ENCODE assay signal across 8 cellular contexts in the genomic region with DNA sequence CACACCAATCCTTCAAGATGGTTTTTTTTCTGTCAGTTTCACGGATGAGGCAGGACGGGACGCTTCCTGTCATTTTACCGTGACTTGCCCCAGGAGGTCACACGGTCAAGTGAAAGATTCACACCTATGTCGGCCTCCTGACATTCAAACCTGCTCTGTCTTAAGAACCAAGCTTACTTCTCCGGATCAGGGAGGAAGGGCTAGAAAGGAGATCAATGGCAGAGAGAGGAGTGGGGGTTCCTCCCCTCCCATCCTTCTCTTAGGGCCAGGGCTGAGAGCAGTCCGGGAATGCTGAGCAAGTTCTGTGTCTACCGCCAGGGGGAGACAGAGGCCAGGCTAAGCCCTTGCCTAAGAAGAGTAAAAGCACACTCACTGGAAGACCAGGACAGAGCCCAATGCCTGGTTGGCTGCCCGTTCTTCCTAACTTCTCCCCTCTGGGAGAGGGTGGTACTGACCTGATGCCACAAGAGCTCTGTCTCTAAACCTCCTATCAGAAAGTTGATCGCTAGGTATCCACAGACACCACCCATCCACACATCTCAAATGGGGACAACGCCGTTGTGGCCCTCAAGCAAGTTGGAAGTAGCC. TPM values are rescaled to one million over a fixed set of nuclear protein-coding genes. Genes with fewer than 3 reads are reported as not detected.
A peak's percentile ranks its signal among the peaks of the same experiment; 100 is the strongest.
DNase-seq lines count a peak whose midpoint lies in the region; ATAC-seq, FAIRE-seq and TF ChIP-seq lines count a peak whose summit lies in the region.

No MANE protein-coding gene starts in this region.

- H3K9me3 ChIP-seq in HEK293 (ENCODE audit: control insufficient read depth, insufficient read depth, low read depth, low read length) (no peaks in the 10 kb centered on the region), GM12878 (replicated peaks; ENCODE audit: control insufficient read depth, insufficient read depth, low read length) (no peaks in the 10 kb centered on the region)

- ATAC-seq in GM12878 (peak; percentile 69), GM21360 (IDR thresholded peaks at IDR 0.05; ENCODE audit: unreplicated experiment) (no peak)

- WGBS in GM12878 (ENCODE audit: insufficient coverage, insufficient replicate concordance, low lambda C conversion rate, missing lambda C conversion rate) = 20% methylated on average over 13 of the region's 13 CpGs

- H4K20me1 ChIP-seq in GM12878 (ENCODE audit: control insufficient read depth, insufficient read depth) = 0 out of 2 replicates have a peak, but pooled peaks cover 3% of the 10 kb centered on the region

- H3K27me3 ChIP-seq in GM12878 (replicated peaks in 1 of 2; ENCODE audit: control insufficient read depth in 2 of 2, insufficient read depth in 2 of 2, low read length in 1 of 2) = peaks cover 0 to 3% of the 10 kb centered on the region in 2 experiments; a peak in 1 of 4 replicates

- SMC1A ChIA-PET in GM12878 (lab: Charles Lee; ENCODE audit: uncharacterized antibody, unreplicated experiment) = interaction anchor here (0.6 to 8.7 kb wide), 19 partner anchors 12 to 418 kb away, joined by 3 to 178 read pairs (median 6); partner anchors contain the start of genes LRIG2, MOV10 and ST7L

- in situ Hi-C loops in GM12878 (cut with MboI) = loop anchor here (5.0 kb wide), 2 partner anchors 91 to 326 kb away; no protein-coding TSS in a partner anchor

- RAD21 ChIA-PET in GM12878 (lab: Charles Lee; ENCODE audit: unreplicated experiment) = interaction anchor here (0.7 to 8.6 kb wide), 23 partner anchors 12 to 423 kb away, joined by 3 to 192 read pairs (median 7); partner anchors contain the start of genes CAPZA1, CTTNBP2NL, LRIG2 and MOV10

- TF ChIP-seq POLR2A in GM12878 (IDR thresholded peaks at IDR 0.05; ENCODE audit: low read depth, low read length) = no peak

- FAIRE-seq in GM12878 (lab: Jason Lieb, UNC) = peak; percentile 49

- H3K4me1 ChIP-seq in HEK293 (ENCODE audit: control insufficient read depth, insufficient read depth, low read length) (no peaks in the 10 kb centered on the region), GM12878 (ENCODE audit: control insufficient read depth, insufficient read depth, low read length) (peaks cover 22% of the 10 kb centered on the region)

- TF ChIP-seq CTCF in HEK293 (tag by site-specific recombination; IDR thresholded peaks at IDR 0.05) (peak; percentile 94), GM12878 (IDR thresholded peaks at IDR 0.05 in 2 of 3, conservative IDR thresholded peaks at IDR 0.05 in 1 of 3; ENCODE audit: control insufficient read depth in 2 of 3, extremely low read depth in 1 of 3, insufficient read depth in 1 of 3, low read depth in 3 of 3, low read length in 3 of 3) (peak; percentile 93 to 99 (median 97); a peak in 5 of 6 replicates), retinal pigment epithelial cell (conservative IDR thresholded peaks at IDR 0.05; ENCODE audit: low read depth, low read length) (peak; percentile 95)

- peak overlapping the region; percentile 68 for H2AFZ ChIP-seq in GM12878 (ENCODE audit: control insufficient read depth, low read depth, low read length)

- intact Hi-C loops in GM12878 (cut with micrococcal nuclease; ENCODE audit: unreplicated experiment) = loop anchor here (1.0 to 10.0 kb wide), 8 partner anchors 88 to 961 kb away; partner anchors contain the start of genes LRIG2, MAGI3 and SLC16A1

- peak overlapping the region; percentile 57 for H3K4me3 ChIP-seq in HEK293 (ENCODE audit: low read depth, low read length)
- H3K4me3 ChIP-seq in GM12878 = peak overlapping the region; percentile 67
- peak overlapping the region; percentile 66 for H3K4me3 ChIP-seq in retinal pigment epithelial cell (ENCODE audit: low read length)

- TF ChIP-seq RAD21 in GM12878 (IDR thresholded peaks at IDR 0.05; ENCODE audit: insufficient read depth, low read depth, low read length) = peak; percentile 98

- H3K36me3 ChIP-seq in HEK293 (ENCODE audit: control insufficient read depth in 2 of 2, insufficient read depth in 1 of 2, low read length in 2 of 2) (no peaks in the 10 kb centered on the region), GM12878 (ENCODE audit: control insufficient read depth in 2 of 2, insufficient read depth in 2 of 2, low read length in 1 of 2) (no peaks in the 10 kb centered on the region)

- DNase-seq in DMS53 (lab: John Stamatoyannopoulos, UW) (peak; percentile 92), NCI-H1930 (lab: John Stamatoyannopoulos, UW) (peak; percentile 61 to 80), T1000 (lab: John Stamatoyannopoulos, UW) (peak; percentile 83), GM12878 (ENCODE audit: low read depth, low spot score) (no peak), iPS DF 19.7 (ENCODE audit: low read depth, low spot score) (peak; percentile 78), retinal pigment epithelial cell (ENCODE audit: low read depth) (peak; percentile 64)

- POLR2A ChIA-PET in HEK293 (lab: Yijun Ruan, JAX) = interaction anchor here (1.3 to 2.0 kb wide), 4 partner anchors 11 to 326 kb away, joined by 4 to 17 read pairs (median 8); partner anchors contain the start of gene MOV10
- POLR2A ChIA-PET in GM12878 (lab: Charles Lee) = interaction anchor here (1.2 to 1.6 kb wide), 3 partner anchors 322 to 357 kb away, joined by 4 to 6 read pairs (median 5); partner anchors contain the start of gene LRIG2

- TF ChIP-seq EP300 in GM12878 (IDR thresholded peaks at IDR 0.05; ENCODE audit: borderline replicate concordance in 1 of 2, control insufficient read depth in 1 of 2, low read depth in 2 of 2, low read length in 2 of 2) = no peak

- H3K27ac ChIP-seq in HEK293 (ENCODE audit: extremely low read depth, low read depth, low read length) (no peak overlapping the region), GM12878 (ENCODE audit: control insufficient read depth, insufficient read depth) (no peak overlapping the region)

- CTCF ChIA-PET in HEK293 (lab: Yijun Ruan, JAX) = interaction anchor here (0.5 to 9.1 kb wide), 74 partner anchors 8 to 1054 kb away, joined by 3 to 417 read pairs (median 4); partner anchors contain the start of genes CTTNBP2NL, LRIG2 and SLC16A1
- CTCF ChIA-PET in GM12878 (lab: Yijun Ruan, JAX) = interaction anchor here (0.6 to 10.8 kb wide), 49 partner anchors 8 to 1567 kb away, joined by 3 to 428 read pairs (median 5); partner anchors contain the start of genes LRIG2, MOV10 and SLC16A1

- H3K4me2 ChIP-seq in GM12878 (ENCODE audit: control insufficient read depth, insufficient read depth) = peak overlapping the region; percentile 92

- peak overlapping the region; percentile 19; the same call in 1 of the 2 replicates for H3K9ac ChIP-seq in GM12878 (ENCODE audit: control insufficient read depth, insufficient read depth, low read length)

- BruUV-seq in GM12878 (replicated peaks; lab: Mats Ljungman, UMichigan) = no TSS peak

- H3K79me2 ChIP-seq in GM12878 (ENCODE audit: control insufficient read depth, insufficient read depth, low read length) = no peaks in the 10 kb centered on the region

RNA-seq across cellular contexts. Expression of gene PPM1J, which starts 1.1 kb away (rescaled TPM):
- total RNA-seq in GM12878 (2013; cell fraction: nucleolus; rRNA removed) = 0.56 and 0.69 TPM in 2 replicates
- total RNA-seq in GM12878 (2014; rRNA removed) (0.76 and 1.4 TPM in 2 replicates), GM12878 (2014; rRNA removed; fragmentation: Illumina TruSeq; extraction: Trizol) (0.32 and 0.45 TPM in 2 replicates), GM12878 (2021) (0.59 and 1.5 TPM in 2 replicates)
- 0.47 TPM for polyA plus RNA-seq in GM12878 (2011; ENCODE audit: low read depth)
- polyA plus RNA-seq in GM12878 (2011; rRNA removed) (0.88 and 1.6 TPM in 2 replicates), GM12878 (2014; fragmentation: Illumina TruSeq; extraction: Trizol) (0.19 and 0.71 TPM in 2 replicates), GM12878 (2014; fragmentation: Nextera tagmentation; extraction: Ambion mirVana) (under 1 TPM in 1 of 2 experiments, not detected in 1; 0.07 TPM), GM12878 (2014; rRNA removed) (1.3 and 1.8 TPM in 2 replicates), GM12878 (2016; fragmentation: Nextera tagmentation; extraction: Ambion mirVana) (under 1 TPM; 0.25 to 0.34 TPM)
- polyA plus RNA-seq in GM12878 (2011; cell fraction: cytosol; rRNA removed) = 2.2 and 2.3 TPM in 2 replicates
- 5.5 and 7.0 TPM in 2 replicates for polyA plus RNA-seq in GM12878 (2011; cell fraction: nucleus; rRNA removed)
- polyA plus RNA-seq in GM12878 (2012) = 0.72 and 0.80 TPM in 2 replicates
- 1.1 and 1.2 TPM in 2 replicates for polyA minus RNA-seq in GM12878 (2011; rRNA and poly(A)+ RNA removed)
- 0.94 TPM in 1 of 2 replicates, not detected in the other for polyA minus RNA-seq in GM12878 (2011; cell fraction: cytosol; rRNA and poly(A)+ RNA removed)
- polyA minus RNA-seq in GM12878 (2011; cell fraction: nucleus; rRNA and poly(A)+ RNA removed) = 0.85 and 1.1 TPM in 2 replicates

RNA-seq across cellular contexts. Expression of gene RHOC, which starts 9.3 kb away (rescaled TPM):
- 33.4 and 48.0 TPM in 2 replicates for total RNA-seq in GM12878 (2013; cell fraction: nucleolus; rRNA removed)
- total RNA-seq in GM12878 (2014; rRNA removed) = 178 and 187 TPM in 2 replicates
- total RNA-seq in GM12878 (2014; rRNA removed; fragmentation: Illumina TruSeq; extraction: Trizol) = 183 TPM in 2 replicates
- 138 and 142 TPM in 2 replicates for total RNA-seq in GM12878 (2021)
- polyA plus RNA-seq in GM12878 (2011; ENCODE audit: low read depth) = 130 TPM
- polyA plus RNA-seq in GM12878 (2011; rRNA removed) = 258 and 371 TPM in 2 replicates
- 673 and 682 TPM in 2 replicates for polyA plus RNA-seq in GM12878 (2011; cell fraction: cytosol; rRNA removed)
- 302 and 356 TPM in 2 replicates for polyA plus RNA-seq in GM12878 (2011; cell fraction: nucleus; rRNA removed)
- 211 and 224 TPM in 2 replicates for polyA plus RNA-seq in GM12878 (2012)
- polyA plus RNA-seq in GM12878 (2014; fragmentation: Illumina TruSeq; extraction: Trizol) = 316 and 336 TPM in 2 replicates
- polyA plus RNA-seq in GM12878 (2014; fragmentation: Nextera tagmentation; extraction: Ambion mirVana) = 10 to 100 TPM; 20.6 to 37.9 TPM
- 232 and 264 TPM in 2 replicates for polyA plus RNA-seq in GM12878 (2014; rRNA removed)
- 100 to 1,000 TPM; 118 to 130 TPM for polyA plus RNA-seq in GM12878 (2016; fragmentation: Nextera tagmentation; extraction: Ambion mirVana)
- polyA minus RNA-seq in GM12878 (2011; rRNA and poly(A)+ RNA removed) = 302 and 335 TPM in 2 replicates
- polyA minus RNA-seq in GM12878 (2011; cell fraction: cytosol; rRNA and poly(A)+ RNA removed) = 68.6 and 69.9 TPM in 2 replicates
- 44.2 and 56.9 TPM in 2 replicates for polyA minus RNA-seq in GM12878 (2011; cell fraction: nucleus; rRNA and poly(A)+ RNA removed)

RNA-seq across cellular contexts. Expression of gene MOV10, which starts 41.8 kb away (rescaled TPM):
- total RNA-seq in GM12878 (2013; cell fraction: nucleolus; rRNA removed) = 74.7 and 85.4 TPM in 2 replicates
- total RNA-seq in GM12878 (2014; rRNA removed) (43.1 and 47.1 TPM in 2 replicates), GM12878 (2014; rRNA removed; fragmentation: Illumina TruSeq; extraction: Trizol) (31.4 and 37.4 TPM in 2 replicates), GM12878 (2021) (78.2 and 80.3 TPM in 2 replicates)
- polyA plus RNA-seq in GM12878 (2011; ENCODE audit: low read depth) = 50.0 TPM
- polyA plus RNA-seq in GM12878 (2011; rRNA removed) (15.7 and 43.7 TPM in 2 replicates), GM12878 (2014; fragmentation: Illumina TruSeq; extraction: Trizol) (44.5 and 70.4 TPM in 2 replicates), GM12878 (2014; fragmentation: Nextera tagmentation; extraction: Ambion mirVana) (10 to 100 TPM; 21.0 to 28.6 TPM), GM12878 (2014; rRNA removed) (65.8 and 82.0 TPM in 2 replicates), GM12878 (2016; fragmentation: Nextera tagmentation; extraction: Ambion mirVana) (10 to 100 TPM; 52.5 to 58.6 TPM)
- polyA plus RNA-seq in GM12878 (2011; cell fraction: cytosol; rRNA removed) = 51.6 and 52.6 TPM in 2 replicates
- polyA plus RNA-seq in GM12878 (2011; cell fraction: nucleus; rRNA removed) = 214 and 236 TPM in 2 replicates
- 48.1 and 49.7 TPM in 2 replicates for polyA plus RNA-seq in GM12878 (2012)
- polyA minus RNA-seq in GM12878 (2011; rRNA and poly(A)+ RNA removed) = 34.5 and 70.3 TPM in 2 replicates
- 21.7 and 27.8 TPM in 2 replicates for polyA minus RNA-seq in GM12878 (2011; cell fraction: cytosol; rRNA and poly(A)+ RNA removed)
- polyA minus RNA-seq in GM12878 (2011; cell fraction: nucleus; rRNA and poly(A)+ RNA removed) = 49.7 and 83.2 TPM in 2 replicates
